Comparison of ENCODE assay signal across 9 cellular contexts in the genomic region with DNA sequence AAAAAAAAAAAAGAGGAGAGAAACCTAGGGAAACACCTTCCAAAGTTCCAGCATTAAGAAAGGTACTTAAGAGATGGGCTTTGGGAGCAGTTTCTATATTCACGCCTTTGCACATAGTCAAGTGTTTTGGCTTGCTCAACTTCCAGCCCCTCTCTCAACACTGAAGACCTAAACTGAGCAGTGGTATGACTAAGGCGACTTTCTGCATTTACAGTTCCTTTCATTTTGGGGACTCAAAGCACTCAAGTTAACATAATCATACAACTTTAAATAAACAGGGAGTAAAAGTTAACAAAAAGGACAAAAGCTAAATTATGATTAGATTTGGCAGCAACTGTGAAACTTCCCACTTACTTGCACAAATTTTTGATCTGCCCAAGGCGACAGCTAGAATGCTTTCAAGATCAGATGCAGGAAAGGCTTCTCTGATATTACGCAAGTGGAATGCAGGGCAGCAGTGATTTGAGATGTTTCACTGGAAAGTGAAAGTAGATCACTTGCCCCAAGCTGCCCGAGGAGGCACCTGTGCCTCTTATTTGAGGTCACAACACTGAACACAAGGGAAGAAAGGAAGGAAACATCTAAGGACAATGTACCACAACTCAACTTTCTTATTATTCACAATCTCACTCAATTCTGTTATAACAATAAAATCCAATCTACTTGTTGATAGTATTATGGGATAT.
DNase-seq lines count a peak whose midpoint lies in the region; ATAC-seq and TF ChIP-seq lines count a peak whose summit lies in the region.
"Had no signal": no experiment of that assay in that cellular context is flagged by ENCODE, and none has a peak within 500 bp of the region (broad histone marks: within the 10 kb centered on the region; RNA-seq: fewer than 3 reads in every experiment).

No MANE protein-coding gene starts in this region.

- no peaks in the 10 kb centered on the region for H3K4me1 ChIP-seq in aorta (ENCODE audit: control insufficient read depth in 1 of 2, insufficient read depth in 2 of 2, low read length in 2 of 2)

- no peaks in the 10 kb centered on the region for H3K36me3 ChIP-seq in aorta (ENCODE audit: control insufficient read depth in 1 of 2, insufficient read depth in 2 of 2, low read length in 1 of 2)

- no peak for TF ChIP-seq POLR2A in erythroblast (IDR thresholded peaks at IDR 0.05; ENCODE audit: low read length)

- ATAC-seq in aorta (ENCODE audit: low FRiP score) (no peak), Right ventricle myocardium superior (ENCODE audit: poor library complexity) (no peak)

- H3K27ac ChIP-seq in aorta (ENCODE audit: low read depth in 1 of 2, low read length in 2 of 2): no peak overlapping the region
- H3K27ac ChIP-seq: 22Rv1 had no signal

- H3K27me3 ChIP-seq in aorta (ENCODE audit: control insufficient read depth in 1 of 2, insufficient read depth in 2 of 2, low read length in 1 of 2): no peaks in the 10 kb centered on the region

- peak; percentile 14 for DNase-seq in DMS 273 (lab: John Stamatoyannopoulos, UW; ENCODE audit: unreplicated experiment)
- DNase-seq in DMS 273 treated with DMSO at 0.1 percent for 48 hours (lab: John Stamatoyannopoulos, UW): no peak
- DNase-seq in NCI-H748 treated with DMSO at 0.1 percent for 48 hours (lab: John Stamatoyannopoulos, UW): peak; percentile 17
- DNase-seq in effector CD8-positive, alpha-beta T cell (lab: John Stamatoyannopoulos, UW): peak; percentile 1
- peak; percentile 31 for DNase-seq in stimulated activated CD8-positive, alpha-beta memory T cell treated with anti-CD3 and anti-CD28 coated beads, Interleukin-4, amount 100 ng/mL, for 48 hours
- DNase-seq in aorta: no peak
- DNase-seq in Right ventricle myocardium superior: no peak
- DNase-seq in erythroblast (lab: John Stamatoyannopoulos, UW): no peak

- 77 to 86% methylated on average over 5 of the region's 5 CpGs for WGBS in aorta, 2 donors

- intact Hi-C loops in aorta (cut with DNase I): loop anchor here (5.0 kb wide), 1 partner anchor 298 kb away; no protein-coding TSS in a partner anchor
- intact Hi-C loops in Right ventricle myocardium superior (cut with DNase I): no loop called here

- H3K4me3 ChIP-seq in aorta (ENCODE audit: low read length in 2 of 2): no peak overlapping the region

- no peaks in the 10 kb centered on the region for H3K9me3 ChIP-seq in aorta (ENCODE audit: control insufficient read depth, low read length)

Comparison
In these comparisons a context has a peak if more than half of its experiments do, and no peak if none do; other contexts are left out.
1. DNase-seq: peak in DMS 273 (single experiment), NCI-H748 treated with DMSO at 0.1 percent for 48 hours (single experiment), effector CD8-positive, alpha-beta T cell (single experiment) and stimulated activated CD8-positive, alpha-beta memory T cell treated with anti-CD3 and anti-CD28 coated beads, Interleukin-4, amount 100 ng/mL, for 48 hours (single experiment); none in DMS 273 treated with DMSO at 0.1 percent for 48 hours (single experiment), aorta (0 of 2), Right ventricle myocardium superior (single experiment) and erythroblast (0 of 2).